In the genomic region with DNA sequence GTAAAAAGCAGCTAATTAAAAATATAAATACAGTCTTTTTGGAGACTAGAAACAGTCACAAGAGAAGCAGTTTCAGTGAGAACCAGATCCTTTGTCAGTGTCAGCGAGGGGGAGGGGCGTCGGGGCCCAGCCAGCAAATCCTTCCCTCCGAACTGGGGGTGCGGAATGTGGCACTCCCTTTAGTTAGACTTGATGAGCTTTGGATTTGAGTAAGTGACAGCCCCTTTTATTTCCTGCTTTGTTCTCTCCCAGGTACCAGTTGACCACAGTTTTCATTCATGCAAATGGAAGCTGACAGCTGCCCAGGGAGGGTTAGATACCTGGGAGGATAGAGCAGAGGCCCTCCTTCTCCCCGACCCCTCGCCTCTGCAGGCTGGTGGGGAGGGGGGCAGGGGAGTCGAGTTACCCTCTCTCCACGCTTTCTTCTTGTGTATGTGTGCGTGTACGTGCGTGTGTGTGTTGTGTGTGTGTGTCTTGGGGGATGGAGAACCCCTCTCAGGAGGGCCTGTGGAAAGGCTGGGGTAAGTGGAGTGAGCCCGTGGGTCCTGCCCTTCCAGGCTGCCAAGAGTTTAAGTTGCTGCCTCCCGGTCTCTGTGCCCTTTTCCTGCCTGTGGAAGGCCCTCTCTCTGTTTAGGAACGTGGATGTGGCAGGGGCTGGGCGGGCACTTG, we compare ENCODE assay signal across 1 cellular context.
TF ChIP-seq lines count a peak whose summit lies in the region.

No MANE protein-coding gene starts in this region.

TF ChIP-seq in HEK293, 187 proteins besides CTCF, POLR2A, EP300 and RAD21 (continued from another document):
- TF ChIP-seq, protein P1, sequence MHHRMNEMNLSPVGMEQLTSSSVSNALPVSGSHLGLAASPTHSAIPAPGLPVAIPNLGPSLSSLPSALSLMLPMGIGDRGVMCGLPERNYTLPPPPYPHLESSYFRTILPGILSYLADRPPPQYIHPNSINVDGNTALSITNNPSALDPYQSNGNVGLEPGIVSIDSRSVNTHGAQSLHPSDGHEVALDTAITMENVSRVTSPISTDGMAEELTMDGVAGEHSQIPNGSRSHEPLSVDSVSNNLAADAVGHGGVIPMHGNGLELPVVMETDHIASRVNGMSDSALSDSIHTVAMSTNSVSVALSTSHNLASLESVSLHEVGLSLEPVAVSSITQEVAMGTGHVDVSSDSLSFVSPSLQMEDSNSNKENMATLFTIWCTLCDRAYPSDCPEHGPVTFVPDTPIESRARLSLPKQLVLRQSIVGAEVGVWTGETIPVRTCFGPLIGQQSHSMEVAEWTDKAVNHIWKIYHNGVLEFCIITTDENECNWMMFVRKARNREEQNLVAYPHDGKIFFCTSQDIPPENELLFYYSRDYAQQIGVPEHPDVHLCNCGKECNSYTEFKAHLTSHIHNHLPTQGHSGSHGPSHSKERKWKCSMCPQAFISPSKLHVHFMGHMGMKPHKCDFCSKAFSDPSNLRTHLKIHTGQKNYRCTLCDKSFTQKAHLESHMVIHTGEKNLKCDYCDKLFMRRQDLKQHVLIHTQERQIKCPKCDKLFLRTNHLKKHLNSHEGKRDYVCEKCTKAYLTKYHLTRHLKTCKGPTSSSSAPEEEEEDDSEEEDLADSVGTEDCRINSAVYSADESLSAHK (tag by site-specific recombination; IDR thresholded peaks at IDR 0.05): peak; percentile 83
- TF ChIP-seq, protein P2, sequence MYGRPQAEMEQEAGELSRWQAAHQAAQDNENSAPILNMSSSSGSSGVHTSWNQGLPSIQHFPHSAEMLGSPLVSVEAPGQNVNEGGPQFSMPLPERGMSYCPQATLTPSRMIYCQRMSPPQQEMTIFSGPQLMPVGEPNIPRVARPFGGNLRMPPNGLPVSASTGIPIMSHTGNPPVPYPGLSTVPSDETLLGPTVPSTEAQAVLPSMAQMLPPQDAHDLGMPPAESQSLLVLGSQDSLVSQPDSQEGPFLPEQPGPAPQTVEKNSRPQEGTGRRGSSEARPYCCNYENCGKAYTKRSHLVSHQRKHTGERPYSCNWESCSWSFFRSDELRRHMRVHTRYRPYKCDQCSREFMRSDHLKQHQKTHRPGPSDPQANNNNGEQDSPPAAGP (tag by site-specific recombination; IDR thresholded peaks at IDR 0.05): no peak
- TF ChIP-seq, protein P3, sequence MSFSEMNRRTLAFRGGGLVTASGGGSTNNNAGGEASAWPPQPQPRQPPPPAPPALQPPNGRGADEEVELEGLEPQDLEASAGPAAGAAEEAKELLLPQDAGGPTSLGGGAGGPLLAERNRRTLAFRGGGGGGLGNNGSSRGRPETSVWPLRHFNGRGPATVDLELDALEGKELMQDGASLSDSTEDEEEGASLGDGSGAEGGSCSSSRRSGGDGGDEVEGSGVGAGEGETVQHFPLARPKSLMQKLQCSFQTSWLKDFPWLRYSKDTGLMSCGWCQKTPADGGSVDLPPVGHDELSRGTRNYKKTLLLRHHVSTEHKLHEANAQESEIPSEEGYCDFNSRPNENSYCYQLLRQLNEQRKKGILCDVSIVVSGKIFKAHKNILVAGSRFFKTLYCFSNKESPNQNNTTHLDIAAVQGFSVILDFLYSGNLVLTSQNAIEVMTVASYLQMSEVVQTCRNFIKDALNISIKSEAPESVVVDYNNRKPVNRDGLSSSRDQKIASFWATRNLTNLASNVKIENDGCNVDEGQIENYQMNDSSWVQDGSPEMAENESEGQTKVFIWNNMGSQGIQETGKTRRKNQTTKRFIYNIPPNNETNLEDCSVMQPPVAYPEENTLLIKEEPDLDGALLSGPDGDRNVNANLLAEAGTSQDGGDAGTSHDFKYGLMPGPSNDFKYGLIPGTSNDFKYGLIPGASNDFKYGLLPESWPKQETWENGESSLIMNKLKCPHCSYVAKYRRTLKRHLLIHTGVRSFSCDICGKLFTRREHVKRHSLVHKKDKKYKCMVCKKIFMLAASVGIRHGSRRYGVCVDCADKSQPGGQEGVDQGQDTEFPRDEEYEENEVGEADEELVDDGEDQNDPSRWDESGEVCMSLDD (tag by site-specific recombination; IDR thresholded peaks at IDR 0.05): no peak
